In the genomic region with DNA sequence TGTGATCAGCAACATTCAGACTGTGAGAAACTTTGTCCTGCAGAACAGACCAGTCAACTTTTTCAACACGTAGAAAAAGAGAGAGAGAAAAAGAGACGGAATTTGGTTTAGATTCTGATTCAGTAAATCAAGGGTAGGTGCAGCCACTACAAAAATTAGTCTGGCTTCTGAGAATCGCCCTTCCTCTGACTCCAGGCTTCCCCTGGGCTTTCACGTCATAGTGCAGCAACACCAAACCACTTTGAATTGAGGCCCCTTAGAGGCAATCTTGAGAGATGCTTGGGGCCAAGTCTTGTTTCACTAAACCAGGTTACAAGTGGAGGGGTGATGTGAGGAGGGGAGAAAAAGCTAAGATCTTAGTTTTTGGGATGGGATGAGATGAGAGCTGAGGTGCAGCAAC, we compare ENCODE assay signal across 21 cellular contexts. TPM values are rescaled to one million over a fixed set of nuclear protein-coding genes. Genes with fewer than 3 reads are reported as not detected.
A peak's percentile ranks its signal among the peaks of the same experiment; 100 is the strongest.
DNase-seq lines count a peak whose midpoint lies in the region; ATAC-seq and TF ChIP-seq lines count a peak whose summit lies in the region.
"Had no signal": no experiment of that assay in that cellular context is flagged by ENCODE, and none has a peak within 500 bp of the region (broad histone marks: within the 10 kb centered on the region; RNA-seq: fewer than 3 reads in every experiment).

No MANE protein-coding gene starts in this region.

- H3K9me3 Mint-ChIP-seq in activated CD8-positive, alpha-beta memory T cell treated with anti-CD3 and anti-CD28 coated beads, Interleukin-2, amount 10 ng/mL, durations not matched to agents 7 days and 5 days (ENCODE audit: low read depth) = no peaks in the 10 kb centered on the region
- no peaks in the 10 kb centered on the region for H3K9me3 Mint-ChIP-seq in activated CD4-positive, alpha-beta memory T cell treated with anti-CD3 and anti-CD28 coated beads, Interleukin-2, amount 10 ng/mL, durations not matched to agents 7 days and 5 days
- no peaks in the 10 kb centered on the region for H3K9me3 Mint-ChIP-seq in endothelial cell (ENCODE audit: unreplicated experiment)
- no peaks in the 10 kb centered on the region for H3K9me3 Mint-ChIP-seq in stimulated activated naive CD8-positive, alpha-beta T cell treated with anti-CD3 and anti-CD28 coated beads, Interleukin-15, amount 100 ng/mL, for 72 hours
- H3K9me3 Mint-ChIP-seq: activated naive CD4-positive, alpha-beta T cell treated with anti-CD3 and anti-CD28 coated beads, Interleukin-2, amount 10 ng/mL, durations not matched to agents 7 days and 5 days; activated T-cell treated with anti-CD3 and anti-CD28 coated beads, Interleukin-2, amount 50 U/mL, for 4 hours; nephron progenitor cell had no signal

- POLR2A ChIA-PET in activated CD4-positive, alpha-beta memory T cell treated with anti-CD3 and anti-CD28 coated beads, Interleukin-2, amount 10 ng/mL, durations not matched to agents 7 days and 5 days (lab: Charles Lee) = no interaction called here

- H3K4me1 ChIP-seq in testis = peaks cover 5% of the 10 kb centered on the region
- H3K4me1 ChIP-seq in lower lobe of right lung = peaks cover 11% of the 10 kb centered on the region
- H3K4me1 ChIP-seq: A549, right lobe of liver had no signal

- WGBS in testis, 2 donors = 79 to 90% methylated on average over 4 of the region's 4 CpGs

- no peaks in the 10 kb centered on the region for H3K9me3 ChIP-seq in testis
- no peaks in the 10 kb centered on the region for H3K9me3 ChIP-seq in lower lobe of right lung
- H3K9me3 ChIP-seq: A549, right lobe of liver, SJCRH30 had no signal

- TF ChIP-seq POLR2A in testis (IDR thresholded peaks at IDR 0.05) = no peak

- intact Hi-C loops in testis (cut with DNase I; ENCODE audit: low total_unique reads) (no loop called here), lower lobe of right lung (cut with DNase I) (no loop called here)

- H3K4me3 ChIP-seq in testis (no peak overlapping the region), lower lobe of right lung (no peak overlapping the region)
- H3K4me3 ChIP-seq: A549, right lobe of liver, SJCRH30 had no signal

- H3K27ac Mint-ChIP-seq in activated CD8-positive, alpha-beta memory T cell treated with anti-CD3 and anti-CD28 coated beads, Interleukin-2, amount 10 ng/mL, durations not matched to agents 7 days and 5 days = peak overlapping the region; percentile 82
- H3K27ac Mint-ChIP-seq in activated CD4-positive, alpha-beta memory T cell treated with anti-CD3 and anti-CD28 coated beads, Interleukin-2, amount 10 ng/mL, durations not matched to agents 7 days and 5 days = peak overlapping the region; percentile 58
- peak overlapping the region; percentile 48 for H3K27ac Mint-ChIP-seq in endothelial cell (ENCODE audit: unreplicated experiment)
- no peak overlapping the region for H3K27ac Mint-ChIP-seq in stimulated activated naive CD8-positive, alpha-beta T cell treated with anti-CD3 and anti-CD28 coated beads, Interleukin-15, amount 100 ng/mL, for 72 hours
- H3K27ac Mint-ChIP-seq: activated naive CD4-positive, alpha-beta T cell treated with anti-CD3 and anti-CD28 coated beads, Interleukin-2, amount 10 ng/mL, durations not matched to agents 7 days and 5 days; nephron progenitor cell had no signal

- DNase-seq in activated CD8-positive, alpha-beta memory T cell treated with anti-CD3 and anti-CD28 coated beads, Interleukin-2, amount 10 ng/mL, durations not matched to agents 7 days and 5 days = peak; percentile 78
- no peak for DNase-seq in activated CD8-positive, alpha-beta memory T cell treated with anti-CD3 and anti-CD28 coated beads for 24 hours
- DNase-seq in activated CD4-positive, alpha-beta memory T cell treated with anti-CD3 and anti-CD28 coated beads, Interleukin-2, amount 10 ng/mL, durations not matched to agents 7 days and 5 days = peak; percentile 25
- DNase-seq in endothelial cell (ENCODE audit: low spot score) (no peak), testis (no peak), lower lobe of right lung (no peak), mesenteric fat pad (ENCODE audit: low spot score) (no peak)
- no peak for DNase-seq in stimulated activated naive CD8-positive, alpha-beta T cell treated with anti-CD3 and anti-CD28 coated beads, Interleukin-15, amount 100 ng/mL, for 72 hours
- DNase-seq: activated naive CD4-positive, alpha-beta T cell treated with anti-CD3 and anti-CD28 coated beads, Interleukin-2, amount 10 ng/mL, durations not matched to agents 7 days and 5 days; activated T-cell treated with anti-CD3 and anti-CD28 coated beads, Interleukin-2, amount 50 U/mL, for 4 hours; anterior cingulate cortex; caudate nucleus; DMS53; NCI-H1092 treated with DMSO at 0.1 percent for 48 hours; NCI-H2029; NCI-H69; nephron progenitor cell; right lobe of liver; SJCRH30; stimulated activated CD4-positive, alpha-beta T cell treated with anti-CD3 and anti-CD28 coated beads, Interleukin-4, amount 100 ng/mL, for 4 hours had no signal

- H3K36me3 ChIP-seq in testis (ENCODE audit: low read depth, missing control alignments) (no peaks in the 10 kb centered on the region), lower lobe of right lung (no peaks in the 10 kb centered on the region)
- H3K36me3 ChIP-seq: right lobe of liver, SJCRH30 had no signal

- ATAC-seq in activated CD8-positive, alpha-beta memory T cell treated with anti-CD3 and anti-CD28 coated beads, Interleukin-2, amount 10 ng/mL, durations not matched to agents 7 days and 5 days = peak; percentile 91
- peak; percentile 42 for ATAC-seq in stimulated activated naive CD8-positive, alpha-beta T cell treated with anti-CD3 and anti-CD28 coated beads, Interleukin-15, amount 100 ng/mL, for 72 hours
- ATAC-seq in lower lobe of right lung = no peak
- ATAC-seq: A549, right lobe of liver had no signal

- H3K27me3 Mint-ChIP-seq in activated CD8-positive, alpha-beta memory T cell treated with anti-CD3 and anti-CD28 coated beads, Interleukin-2, amount 10 ng/mL, durations not matched to agents 7 days and 5 days = no peaks in the 10 kb centered on the region
- H3K27me3 Mint-ChIP-seq in activated CD4-positive, alpha-beta memory T cell treated with anti-CD3 and anti-CD28 coated beads, Interleukin-2, amount 10 ng/mL, durations not matched to agents 7 days and 5 days = peaks cover 10% of the 10 kb centered on the region
- H3K27me3 Mint-ChIP-seq in endothelial cell (ENCODE audit: unreplicated experiment) = peaks cover 5% of the 10 kb centered on the region
- H3K27me3 Mint-ChIP-seq in stimulated activated naive CD8-positive, alpha-beta T cell treated with anti-CD3 and anti-CD28 coated beads, Interleukin-15, amount 100 ng/mL, for 72 hours = no peaks in the 10 kb centered on the region

- CTCF ChIA-PET in activated CD8-positive, alpha-beta memory T cell treated with anti-CD3 and anti-CD28 coated beads, Interleukin-2, amount 10 ng/mL, durations not matched to agents 7 days and 5 days (lab: Charles Lee) = interaction anchor here (1.1 to 2.5 kb wide), 8 partner anchors 13 to 85 kb away, joined by 3 to 6 read pairs (median 4); no protein-coding TSS in a partner anchor
- CTCF ChIA-PET in activated CD4-positive, alpha-beta memory T cell treated with anti-CD3 and anti-CD28 coated beads, Interleukin-2, amount 10 ng/mL, durations not matched to agents 7 days and 5 days (lab: Charles Lee) = interaction anchor here (0.7 to 1.8 kb wide), 3 partner anchors 9 to 111 kb away, joined by 3 read pairs; no protein-coding TSS in a partner anchor

- no peak for TF ChIP-seq CTCF in endothelial cell (IDR thresholded peaks at IDR 0.05; ENCODE audit: unreplicated experiment)
- no peak for TF ChIP-seq CTCF in testis (IDR thresholded peaks at IDR 0.05)
- TF ChIP-seq CTCF in lower lobe of right lung (IDR thresholded peaks at IDR 0.05) = no peak

- peak overlapping the region; percentile 25 for H3K4me3 Mint-ChIP-seq in activated CD8-positive, alpha-beta memory T cell treated with anti-CD3 and anti-CD28 coated beads, Interleukin-2, amount 10 ng/mL, durations not matched to agents 7 days and 5 days
- H3K4me3 Mint-ChIP-seq in activated CD4-positive, alpha-beta memory T cell treated with anti-CD3 and anti-CD28 coated beads, Interleukin-2, amount 10 ng/mL, durations not matched to agents 7 days and 5 days = no peak overlapping the region
- peak overlapping the region; percentile 69 for H3K4me3 Mint-ChIP-seq in endothelial cell (ENCODE audit: unreplicated experiment)
- H3K4me3 Mint-ChIP-seq in stimulated activated naive CD8-positive, alpha-beta T cell treated with anti-CD3 and anti-CD28 coated beads, Interleukin-15, amount 100 ng/mL, for 72 hours = no peak overlapping the region
- H3K4me3 Mint-ChIP-seq: activated naive CD4-positive, alpha-beta T cell treated with anti-CD3 and anti-CD28 coated beads, Interleukin-2, amount 10 ng/mL, durations not matched to agents 7 days and 5 days; activated T-cell treated with anti-CD3 and anti-CD28 coated beads, Interleukin-2, amount 50 U/mL, for 4 hours; nephron progenitor cell had no signal

- no peak overlapping the region for H3K27ac ChIP-seq in testis
- H3K27ac ChIP-seq in lower lobe of right lung = no peak overlapping the region
- H3K27ac ChIP-seq: A549, right lobe of liver, SJCRH30 had no signal

- peaks cover 1% of the 10 kb centered on the region for H3K36me3 Mint-ChIP-seq in activated CD8-positive, alpha-beta memory T cell treated with anti-CD3 and anti-CD28 coated beads, Interleukin-2, amount 10 ng/mL, durations not matched to agents 7 days and 5 days
- H3K36me3 Mint-ChIP-seq in activated CD4-positive, alpha-beta memory T cell treated with anti-CD3 and anti-CD28 coated beads, Interleukin-2, amount 10 ng/mL, durations not matched to agents 7 days and 5 days (ENCODE audit: low read depth) = no peaks in the 10 kb centered on the region
- peaks cover 3% of the 10 kb centered on the region for H3K36me3 Mint-ChIP-seq in endothelial cell (ENCODE audit: low read depth, unreplicated experiment)
- H3K36me3 Mint-ChIP-seq: activated naive CD4-positive, alpha-beta T cell treated with anti-CD3 and anti-CD28 coated beads, Interleukin-2, amount 10 ng/mL, durations not matched to agents 7 days and 5 days had no signal

- peaks cover 28% of the 10 kb centered on the region for H3K4me1 Mint-ChIP-seq in activated CD8-positive, alpha-beta memory T cell treated with anti-CD3 and anti-CD28 coated beads, Interleukin-2, amount 10 ng/mL, durations not matched to agents 7 days and 5 days
- H3K4me1 Mint-ChIP-seq in activated CD4-positive, alpha-beta memory T cell treated with anti-CD3 and anti-CD28 coated beads, Interleukin-2, amount 10 ng/mL, durations not matched to agents 7 days and 5 days = peaks cover 16% of the 10 kb centered on the region
- peaks cover 14% of the 10 kb centered on the region for H3K4me1 Mint-ChIP-seq in endothelial cell (ENCODE audit: unreplicated experiment)
- peaks cover 24% of the 10 kb centered on the region for H3K4me1 Mint-ChIP-seq in stimulated activated naive CD8-positive, alpha-beta T cell treated with anti-CD3 and anti-CD28 coated beads, Interleukin-15, amount 100 ng/mL, for 72 hours

- H3K27me3 ChIP-seq in testis (no peaks in the 10 kb centered on the region), lower lobe of right lung (ENCODE audit: low read depth) (no peaks in the 10 kb centered on the region)
- H3K27me3 ChIP-seq: right lobe of liver, SJCRH30 had no signal

RNA-seq across cellular contexts. Expression of a gene that starts 37.5 kb away (rescaled TPM):
- 1 to 10 TPM; 1.6 to 3.5 TPM for total RNA-seq in activated CD8-positive, alpha-beta memory T cell treated with anti-CD3 and anti-CD28 coated beads, Interleukin-2, amount 10 ng/mL, durations not matched to agents 7 days and 5 days
- 1 to 10 TPM; 2.3 to 2.8 TPM for total RNA-seq in activated CD4-positive, alpha-beta memory T cell treated with anti-CD3 and anti-CD28 coated beads, Interleukin-2, amount 10 ng/mL, durations not matched to agents 7 days and 5 days
- total RNA-seq in endothelial cell (ENCODE audit: unreplicated experiment) (3.6 TPM), testis (10 to 100 TPM; 19.1 to 19.4 TPM), lower lobe of right lung (10.8 TPM), mesenteric fat pad (7.3 TPM)
- 11.8 TPM for polyA plus RNA-seq in testis (ENCODE audit: insufficient read depth, low read depth, low replicate concordance)

Comparison
In these comparisons a context has a peak if more than half of its experiments do, and no peak if none do; other contexts are left out.
1. DNase-seq: peak in activated CD8-positive, alpha-beta memory T cell treated with anti-CD3 and anti-CD28 coated beads, Interleukin-2, amount 10 ng/mL, durations not matched to agents 7 days and 5 days (single experiment) and activated CD4-positive, alpha-beta memory T cell treated with anti-CD3 and anti-CD28 coated beads, Interleukin-2, amount 10 ng/mL, durations not matched to agents 7 days and 5 days (single experiment); none in activated CD8-positive, alpha-beta memory T cell treated with anti-CD3 and anti-CD28 coated beads for 24 hours (single experiment), endothelial cell (single experiment), stimulated activated naive CD8-positive, alpha-beta T cell treated with anti-CD3 and anti-CD28 coated beads, Interleukin-15, amount 100 ng/mL, for 72 hours (0 of 2), testis (single experiment), lower lobe of right lung (single experiment) and mesenteric fat pad (single experiment).
2. ATAC-seq: peak in activated CD8-positive, alpha-beta memory T cell treated with anti-CD3 and anti-CD28 coated beads, Interleukin-2, amount 10 ng/mL, durations not matched to agents 7 days and 5 days (single experiment) and stimulated activated naive CD8-positive, alpha-beta T cell treated with anti-CD3 and anti-CD28 coated beads, Interleukin-15, amount 100 ng/mL, for 72 hours (single experiment); none in lower lobe of right lung (0 of 2).
3. H3K27ac Mint-ChIP-seq: peak in activated CD8-positive, alpha-beta memory T cell treated with anti-CD3 and anti-CD28 coated beads, Interleukin-2, amount 10 ng/mL, durations not matched to agents 7 days and 5 days (single experiment), activated CD4-positive, alpha-beta memory T cell treated with anti-CD3 and anti-CD28 coated beads, Interleukin-2, amount 10 ng/mL, durations not matched to agents 7 days and 5 days (single experiment) and endothelial cell (single experiment); none in stimulated activated naive CD8-positive, alpha-beta T cell treated with anti-CD3 and anti-CD28 coated beads, Interleukin-15, amount 100 ng/mL, for 72 hours (0 of 2).
4. H3K4me3 Mint-ChIP-seq: peak in activated CD8-positive, alpha-beta memory T cell treated with anti-CD3 and anti-CD28 coated beads, Interleukin-2, amount 10 ng/mL, durations not matched to agents 7 days and 5 days (single experiment) and endothelial cell (single experiment); none in activated CD4-positive, alpha-beta memory T cell treated with anti-CD3 and anti-CD28 coated beads, Interleukin-2, amount 10 ng/mL, durations not matched to agents 7 days and 5 days (single experiment) and stimulated activated naive CD8-positive, alpha-beta T cell treated with anti-CD3 and anti-CD28 coated beads, Interleukin-15, amount 100 ng/mL, for 72 hours (0 of 2).